ENCODE assay signal across 20 cellular contexts in the genomic region with DNA sequence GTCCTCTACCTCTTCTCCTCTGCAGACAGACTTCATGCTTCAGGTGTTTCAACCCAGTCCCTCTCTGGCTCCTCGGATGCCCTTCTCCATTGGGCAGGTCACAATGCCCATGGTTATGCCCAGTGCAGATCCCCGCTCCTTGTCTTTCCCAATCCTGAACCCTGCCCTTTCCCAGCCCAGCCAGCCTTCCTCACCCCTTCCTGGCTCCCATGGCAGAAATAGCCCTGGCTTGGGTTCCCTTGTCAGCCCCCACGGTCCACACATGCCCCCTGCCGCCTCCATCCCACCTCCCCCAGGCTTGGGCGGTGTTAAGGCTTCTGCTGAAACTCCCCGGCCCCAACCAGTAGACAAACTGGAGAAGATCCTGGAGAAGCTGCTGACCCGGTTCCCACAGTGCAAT. TPM values are rescaled to one million over a fixed set of nuclear protein-coding genes. Genes with fewer than 3 reads are reported as not detected.
DNase-seq lines count a peak whose midpoint lies in the region; ATAC-seq, FAIRE-seq and TF ChIP-seq lines count a peak whose summit lies in the region.
"Had no signal": no experiment of that assay in that cellular context is flagged by ENCODE, and none has a peak within 500 bp of the region (broad histone marks: within the 10 kb centered on the region; RNA-seq: fewer than 3 reads in every experiment).

No MANE protein-coding gene starts in this region.

- no peaks in the 10 kb centered on the region for H3K9me3 ChIP-seq in keratinocyte (ENCODE audit: control insufficient read depth, low read depth, low read length)
- H3K9me3 ChIP-seq: BLaER1 treated with 17β-estradiol and CSF1 and Interleukin-3, amounts not matched to agents 10 nM and 100 nM; Peyer's patch had no signal

- no peak overlapping the region for H3K4me3 ChIP-seq in keratinocyte (ENCODE audit: control insufficient read depth in 2 of 3, extremely low read depth in 1 of 3, insufficient read depth in 2 of 3, low read depth in 1 of 3, low read length in 3 of 3)
- H3K4me3 ChIP-seq: BLaER1 treated with 17β-estradiol and CSF1 and Interleukin-3, amounts not matched to agents 10 nM and 100 nM; coronary artery; Peyer's patch; skin epidermis had no signal

- DNase-seq in activated naive CD4-positive, alpha-beta T cell treated with anti-CD3 and anti-CD28 coated beads, Interleukin-2, amount 10 ng/mL, durations not matched to agents 7 days and 5 days = no peak
- no peak for DNase-seq in activated naive CD4-positive, alpha-beta T cell treated with anti-CD3 and anti-CD28 coated beads, Interleukin-2, amount 50 U/mL, for 16 hours
- DNase-seq in keratinocyte (ENCODE audit: low read depth, low spot score) (no peak), type B pancreatic cell (ENCODE audit: extremely low spot score, unreplicated experiment) (peak; percentile 63), putamen (ENCODE audit: low spot score) (no peak), D341Med (ENCODE audit: low spot score) (no peak)
- DNase-seq in activated naive CD4-positive, alpha-beta T cell treated with anti-CD3 and anti-CD28 coated beads for 36 hours = no peak
- DNase-seq: activated CD4-positive, alpha-beta T cell treated with anti-CD3 and anti-CD28 coated beads, Interleukin-2, amount 10 ng/mL, durations not matched to agents 24 days and 14 days; activated naive CD4-positive, alpha-beta T cell; H9; kidney; natural killer cell; Peyer's patch; posterior cingulate gyrus; stimulated activated CD4-positive, alpha-beta T cell treated with anti-CD3 and anti-CD28 coated beads, Interleukin-4, amount 100 ng/mL, for 1 hour had no signal

- no peak overlapping the region for H3K27ac ChIP-seq in keratinocyte (ENCODE audit: control insufficient read depth, insufficient read depth, low read length)
- H3K27ac ChIP-seq: BLaER1 treated with 17β-estradiol and CSF1 and Interleukin-3, amounts not matched to agents 10 nM and 100 nM; coronary artery; Peyer's patch had no signal

- peak overlapping the region; percentile 69 for H3K4me2 ChIP-seq in keratinocyte (ENCODE audit: control insufficient read depth, extremely low read depth, insufficient read depth, low read depth, low read length)
- H3K4me2 ChIP-seq: BLaER1 treated with 17β-estradiol and CSF1 and Interleukin-3, amounts not matched to agents 10 nM and 100 nM had no signal

- TF ChIP-seq CTCF in keratinocyte (optimal IDR thresholded peaks at IDR 0.05 in 1 of 3, IDR thresholded peaks at IDR 0.05 in 1 of 3, conservative IDR thresholded peaks at IDR 0.05 in 1 of 3; ENCODE audit: extremely low read depth in 1 of 3, insufficient read depth in 2 of 3, low read length in 3 of 3) = no peak
- no peak for TF ChIP-seq CTCF in type B pancreatic cell (conservative IDR thresholded peaks at IDR 0.05)

- no peak overlapping the region for H2AFZ ChIP-seq in keratinocyte (ENCODE audit: control insufficient read depth, low read length)

- intact Hi-C loops in activated naive CD4-positive, alpha-beta T cell treated with anti-CD3 and anti-CD28 coated beads for 36 hours (cut with micrococcal nuclease) = no loop called here

- H3K27me3 Mint-ChIP-seq in activated naive CD4-positive, alpha-beta T cell treated with anti-CD3 and anti-CD28 coated beads, Interleukin-2, amount 10 ng/mL, durations not matched to agents 7 days and 5 days = no peaks in the 10 kb centered on the region
- H3K27me3 Mint-ChIP-seq in activated T-helper 17 cell treated with anti-CD3 and anti-CD28 coated beads, Interleukin-2, amount 50 U/mL, for 72 hours = no peaks in the 10 kb centered on the region
- H3K27me3 Mint-ChIP-seq in type B pancreatic cell = no peaks in the 10 kb centered on the region
- no peaks in the 10 kb centered on the region for H3K27me3 Mint-ChIP-seq in activated naive CD4-positive, alpha-beta T cell treated with anti-CD3 and anti-CD28 coated beads for 36 hours (ENCODE audit: low read depth)
- H3K27me3 Mint-ChIP-seq: activated CD4-positive, alpha-beta T cell treated with anti-CD3 and anti-CD28 coated beads, Interleukin-2, amount 10 ng/mL, durations not matched to agents 24 days and 14 days had no signal

- peaks cover 39% of the 10 kb centered on the region for H3K36me3 Mint-ChIP-seq in activated naive CD4-positive, alpha-beta T cell treated with anti-CD3 and anti-CD28 coated beads, Interleukin-2, amount 10 ng/mL, durations not matched to agents 7 days and 5 days
- H3K36me3 Mint-ChIP-seq in activated T-helper 17 cell treated with anti-CD3 and anti-CD28 coated beads, Interleukin-2, amount 50 U/mL, for 72 hours (ENCODE audit: low read depth) = peaks cover 59% of the 10 kb centered on the region
- peaks cover 25% of the 10 kb centered on the region for H3K36me3 Mint-ChIP-seq in type B pancreatic cell
- H3K36me3 Mint-ChIP-seq in activated naive CD4-positive, alpha-beta T cell treated with anti-CD3 and anti-CD28 coated beads for 36 hours (ENCODE audit: low read depth) = peaks cover 21% of the 10 kb centered on the region

- CTCF ChIA-PET in activated naive CD4-positive, alpha-beta T cell treated with anti-CD3 and anti-CD28 coated beads, Interleukin-2, amount 10 ng/mL, durations not matched to agents 7 days and 5 days (lab: Charles Lee) = no interaction called here
- CTCF ChIA-PET in activated naive CD4-positive, alpha-beta T cell treated with anti-CD3 and anti-CD28 coated beads for 36 hours (lab: Charles Lee) = no interaction called here

- H3K27ac Mint-ChIP-seq in activated naive CD4-positive, alpha-beta T cell treated with anti-CD3 and anti-CD28 coated beads, Interleukin-2, amount 10 ng/mL, durations not matched to agents 7 days and 5 days = peak overlapping the region; percentile 43
- H3K27ac Mint-ChIP-seq in activated T-helper 17 cell treated with anti-CD3 and anti-CD28 coated beads, Interleukin-2, amount 50 U/mL, for 72 hours = peak overlapping the region; percentile 47
- no peak overlapping the region for H3K27ac Mint-ChIP-seq in type B pancreatic cell
- H3K27ac Mint-ChIP-seq in activated naive CD4-positive, alpha-beta T cell treated with anti-CD3 and anti-CD28 coated beads for 36 hours = no peak overlapping the region
- H3K27ac Mint-ChIP-seq: activated CD4-positive, alpha-beta T cell treated with anti-CD3 and anti-CD28 coated beads, Interleukin-2, amount 10 ng/mL, durations not matched to agents 24 days and 14 days; H9; natural killer cell had no signal

- peaks cover 5 to 10% of the 10 kb centered on the region in 2 experiments for H3K36me3 ChIP-seq in keratinocyte (ENCODE audit: control insufficient read depth in 2 of 2, extremely low read depth in 1 of 2, insufficient read depth in 2 of 2, low read length in 2 of 2)

- no peaks in the 10 kb centered on the region for H3K9me1 ChIP-seq in keratinocyte (ENCODE audit: control insufficient read depth, extremely low read depth, insufficient read depth, low read length)

- H3K4me3 Mint-ChIP-seq in activated naive CD4-positive, alpha-beta T cell treated with anti-CD3 and anti-CD28 coated beads, Interleukin-2, amount 10 ng/mL, durations not matched to agents 7 days and 5 days = no peak overlapping the region
- H3K4me3 Mint-ChIP-seq in activated T-helper 17 cell treated with anti-CD3 and anti-CD28 coated beads, Interleukin-2, amount 50 U/mL, for 72 hours = no peak overlapping the region
- H3K4me3 Mint-ChIP-seq in type B pancreatic cell = no peak overlapping the region
- no peak overlapping the region for H3K4me3 Mint-ChIP-seq in activated naive CD4-positive, alpha-beta T cell treated with anti-CD3 and anti-CD28 coated beads for 36 hours
- H3K4me3 Mint-ChIP-seq: activated CD4-positive, alpha-beta T cell treated with anti-CD3 and anti-CD28 coated beads, Interleukin-2, amount 10 ng/mL, durations not matched to agents 24 days and 14 days; H9; natural killer cell had no signal

- dilution Hi-C loops in keratinocyte (cut with MboI; ENCODE audit: extremely low pct_ligation_motif_present, low sequenced_read_pairs) = no loop called here

- ATAC-seq in activated T-helper 17 cell treated with anti-CD3 and anti-CD28 coated beads, Interleukin-2, amount 50 U/mL, for 72 hours (replicated peaks) = no peak
- ATAC-seq: natural killer cell had no signal

- no peaks in the 10 kb centered on the region for H3K79me2 ChIP-seq in keratinocyte (ENCODE audit: control insufficient read depth, insufficient read depth, low read length)

- no peak for FAIRE-seq in keratinocyte (lab: Jason Lieb, UNC)
- FAIRE-seq: GM12891, kidney had no signal

- H3K4me1 ChIP-seq in keratinocyte (ENCODE audit: control insufficient read depth, extremely low read depth, insufficient read depth, low read length) = peaks cover 17% of the 10 kb centered on the region
- H3K4me1 ChIP-seq: BLaER1 treated with 17β-estradiol and CSF1 and Interleukin-3, amounts not matched to agents 10 nM and 100 nM; Peyer's patch had no signal

- H4K20me1 ChIP-seq in keratinocyte (ENCODE audit: control insufficient read depth, extremely low read depth, insufficient read depth, low read length) = peaks cover 2% of the 10 kb centered on the region
- H4K20me1 ChIP-seq: BLaER1 treated with 17β-estradiol and CSF1 and Interleukin-3, amounts not matched to agents 10 nM and 100 nM had no signal

- H3K9ac ChIP-seq in keratinocyte (ENCODE audit: control insufficient read depth, extremely low read depth, insufficient read depth, low read length) = no peak overlapping the region
- H3K9ac ChIP-seq: BLaER1 treated with 17β-estradiol and CSF1 and Interleukin-3, amounts not matched to agents 10 nM and 100 nM had no signal

- no peaks in the 10 kb centered on the region for H3K9me3 Mint-ChIP-seq in activated naive CD4-positive, alpha-beta T cell treated with anti-CD3 and anti-CD28 coated beads, Interleukin-2, amount 10 ng/mL, durations not matched to agents 7 days and 5 days
- no peaks in the 10 kb centered on the region for H3K9me3 Mint-ChIP-seq in activated T-helper 17 cell treated with anti-CD3 and anti-CD28 coated beads, Interleukin-2, amount 50 U/mL, for 72 hours
- H3K9me3 Mint-ChIP-seq in type B pancreatic cell = no peaks in the 10 kb centered on the region
- H3K9me3 Mint-ChIP-seq in activated naive CD4-positive, alpha-beta T cell treated with anti-CD3 and anti-CD28 coated beads for 36 hours = no peaks in the 10 kb centered on the region
- H3K9me3 Mint-ChIP-seq: activated CD4-positive, alpha-beta T cell treated with anti-CD3 and anti-CD28 coated beads, Interleukin-2, amount 10 ng/mL, durations not matched to agents 24 days and 14 days; H9; natural killer cell had no signal

- peaks cover 22% of the 10 kb centered on the region for H3K4me1 Mint-ChIP-seq in activated naive CD4-positive, alpha-beta T cell treated with anti-CD3 and anti-CD28 coated beads, Interleukin-2, amount 10 ng/mL, durations not matched to agents 7 days and 5 days
- H3K4me1 Mint-ChIP-seq in activated T-helper 17 cell treated with anti-CD3 and anti-CD28 coated beads, Interleukin-2, amount 50 U/mL, for 72 hours = peaks cover 25% of the 10 kb centered on the region
- H3K4me1 Mint-ChIP-seq in type B pancreatic cell (ENCODE audit: unreplicated experiment) = no peaks in the 10 kb centered on the region
- H3K4me1 Mint-ChIP-seq in activated naive CD4-positive, alpha-beta T cell treated with anti-CD3 and anti-CD28 coated beads for 36 hours (ENCODE audit: low read depth) = peaks cover 3% of the 10 kb centered on the region
- H3K4me1 Mint-ChIP-seq: natural killer cell had no signal

- no peaks in the 10 kb centered on the region for H3K27me3 ChIP-seq in keratinocyte (ENCODE audit: control insufficient read depth, extremely low read depth, insufficient read depth, low read length)
- H3K27me3 ChIP-seq: BLaER1 treated with 17β-estradiol and CSF1 and Interleukin-3, amounts not matched to agents 10 nM and 100 nM; Peyer's patch had no signal

RNA-seq across cellular contexts. Expression of a gene that starts 9.3 kb away (rescaled TPM):
- 1 to 10 TPM; 3.5 to 7.5 TPM for total RNA-seq in activated T-helper 17 cell treated with anti-CD3 and anti-CD28 coated beads, Interleukin-2, amount 50 U/mL, for 72 hours
- polyA plus RNA-seq in keratinocyte = 2.2 to 3.6 TPM (median 2.3 TPM) in 3 replicates
- polyA plus RNA-seq in keratinocyte (2011; ENCODE audit: low read depth) = 0.50 TPM
- 2.2 and 3.3 TPM in 2 replicates for polyA plus RNA-seq in keratinocyte (2011; cell fraction: cytosol; rRNA removed)
- 9.0 and 10.7 TPM in 2 replicates for polyA plus RNA-seq in keratinocyte (2011; cell fraction: nucleus; rRNA removed)
- 1.6 and 3.8 TPM in 2 replicates for polyA plus RNA-seq in keratinocyte (2012; ENCODE audit: low replicate concordance)
- 5.3 to 7.6 TPM (median 7.5 TPM) in 3 replicates for polyA minus RNA-seq in keratinocyte
- polyA minus RNA-seq in keratinocyte (2011; cell fraction: cytosol; rRNA and poly(A)+ RNA removed) = 1.7 TPM
- polyA minus RNA-seq in keratinocyte (2011; cell fraction: nucleus; rRNA and poly(A)+ RNA removed) = 3.1 and 6.8 TPM in 2 replicates
- 5.9 and 12.8 TPM in 2 replicates for total RNA-seq in type B pancreatic cell (ENCODE audit: low replicate concordance)
- total RNA-seq in activated naive CD4-positive, alpha-beta T cell treated with anti-CD3 and anti-CD28 coated beads for 36 hours = 1 to 10 TPM; 2.8 to 3.0 TPM

RNA-seq across cellular contexts. Expression of a gene that starts 34.2 kb away (rescaled TPM):
- under 1 TPM; 0.16 to 0.17 TPM for total RNA-seq in activated T-helper 17 cell treated with anti-CD3 and anti-CD28 coated beads, Interleukin-2, amount 50 U/mL, for 72 hours
- polyA plus RNA-seq in keratinocyte = 7.4 to 15.1 TPM (median 8.5 TPM) in 3 replicates
- polyA plus RNA-seq in keratinocyte (2011; ENCODE audit: low read depth) = 5.8 TPM
- polyA plus RNA-seq in keratinocyte (2011; cell fraction: cytosol; rRNA removed) = 9.1 and 11.1 TPM in 2 replicates
- polyA plus RNA-seq in keratinocyte (2011; cell fraction: nucleus; rRNA removed) = 14.8 and 18.0 TPM in 2 replicates
- 10.1 and 12.2 TPM in 2 replicates for polyA plus RNA-seq in keratinocyte (2012; ENCODE audit: low replicate concordance)
- 26.7 to 55.4 TPM (median 27.6 TPM) in 3 replicates for polyA minus RNA-seq in keratinocyte
- 9.0 TPM for polyA minus RNA-seq in keratinocyte (2011; cell fraction: cytosol; rRNA and poly(A)+ RNA removed)
- 7.0 and 12.9 TPM in 2 replicates for polyA minus RNA-seq in keratinocyte (2011; cell fraction: nucleus; rRNA and poly(A)+ RNA removed)
- 26.2 and 37.4 TPM in 2 replicates for total RNA-seq in type B pancreatic cell (ENCODE audit: low replicate concordance)
- total RNA-seq in activated naive CD4-positive, alpha-beta T cell treated with anti-CD3 and anti-CD28 coated beads for 36 hours = under 1 TPM; 0.62 TPM

RNA-seq across cellular contexts. Expression of a gene that starts 45.8 kb away (rescaled TPM):
- 10 to 100 TPM; 28.6 to 31.0 TPM for total RNA-seq in activated T-helper 17 cell treated with anti-CD3 and anti-CD28 coated beads, Interleukin-2, amount 50 U/mL, for 72 hours
- polyA plus RNA-seq in keratinocyte = 14.9 to 16.6 TPM (median 15.1 TPM) in 3 replicates
- polyA plus RNA-seq in keratinocyte (2011; ENCODE audit: low read depth) = 13.7 TPM
- polyA plus RNA-seq in keratinocyte (2011; cell fraction: cytosol; rRNA removed) = 7.7 and 9.6 TPM in 2 replicates
- 53.5 and 66.3 TPM in 2 replicates for polyA plus RNA-seq in keratinocyte (2011; cell fraction: nucleus; rRNA removed)
- 16.9 and 18.3 TPM in 2 replicates for polyA plus RNA-seq in keratinocyte (2012; ENCODE audit: low replicate concordance)
- 18.2 to 30.3 TPM (median 24.9 TPM) in 3 replicates for polyA minus RNA-seq in keratinocyte
- 11.7 TPM for polyA minus RNA-seq in keratinocyte (2011; cell fraction: cytosol; rRNA and poly(A)+ RNA removed)
- polyA minus RNA-seq in keratinocyte (2011; cell fraction: nucleus; rRNA and poly(A)+ RNA removed) = 20.0 and 32.3 TPM in 2 replicates
- total RNA-seq in type B pancreatic cell (ENCODE audit: low replicate concordance) = 28.0 and 42.1 TPM in 2 replicates
- 10 to 100 TPM; 23.9 to 24.6 TPM for total RNA-seq in activated naive CD4-positive, alpha-beta T cell treated with anti-CD3 and anti-CD28 coated beads for 36 hours

RNA-seq across cellular contexts. Expression of a gene that starts 49.4 kb away (rescaled TPM):
- 10 to 100 TPM; 15.3 to 18.6 TPM for total RNA-seq in activated T-helper 17 cell treated with anti-CD3 and anti-CD28 coated beads, Interleukin-2, amount 50 U/mL, for 72 hours
- 8.1 to 11.8 TPM (median 11.3 TPM) in 3 replicates for polyA plus RNA-seq in keratinocyte
- polyA plus RNA-seq in keratinocyte (2011; ENCODE audit: low read depth) = 25.3 TPM
- polyA plus RNA-seq in keratinocyte (2011; cell fraction: cytosol; rRNA removed) = 10.0 and 10.2 TPM in 2 replicates
- polyA plus RNA-seq in keratinocyte (2011; cell fraction: nucleus; rRNA removed) = 16.0 and 16.9 TPM in 2 replicates
- polyA plus RNA-seq in keratinocyte (2012; ENCODE audit: low replicate concordance) = 8.7 and 8.8 TPM in 2 replicates
- 19.0 to 33.1 TPM (median 21.6 TPM) in 3 replicates for polyA minus RNA-seq in keratinocyte
- 9.0 TPM for polyA minus RNA-seq in keratinocyte (2011; cell fraction: cytosol; rRNA and poly(A)+ RNA removed)
- 11.7 and 14.7 TPM in 2 replicates for polyA minus RNA-seq in keratinocyte (2011; cell fraction: nucleus; rRNA and poly(A)+ RNA removed)
- 29.0 and 34.7 TPM in 2 replicates for total RNA-seq in type B pancreatic cell (ENCODE audit: low replicate concordance)
- 10 to 100 TPM; 14.0 to 14.4 TPM for total RNA-seq in activated naive CD4-positive, alpha-beta T cell treated with anti-CD3 and anti-CD28 coated beads for 36 hours

RNA-seq across cellular contexts. Expression of a gene that starts 50.0 kb away (rescaled TPM):
- total RNA-seq in activated T-helper 17 cell treated with anti-CD3 and anti-CD28 coated beads, Interleukin-2, amount 50 U/mL, for 72 hours = 100 to 1,000 TPM; 101 to 106 TPM
- polyA plus RNA-seq in keratinocyte = 32.9 to 48.6 TPM (median 35.4 TPM) in 3 replicates
- polyA plus RNA-seq in keratinocyte (2011; ENCODE audit: low read depth) = 15.4 TPM
- 21.9 and 32.8 TPM in 2 replicates for polyA plus RNA-seq in keratinocyte (2011; cell fraction: cytosol; rRNA removed)
- polyA plus RNA-seq in keratinocyte (2011; cell fraction: nucleus; rRNA removed) = 113 and 135 TPM in 2 replicates
- polyA plus RNA-seq in keratinocyte (2012; ENCODE audit: low replicate concordance) = 23.6 and 36.6 TPM in 2 replicates
- polyA minus RNA-seq in keratinocyte = 54.1 to 67.0 TPM (median 58.0 TPM) in 3 replicates
- polyA minus RNA-seq in keratinocyte (2011; cell fraction: cytosol; rRNA and poly(A)+ RNA removed) = 55.1 TPM
- 59.5 and 89.2 TPM in 2 replicates for polyA minus RNA-seq in keratinocyte (2011; cell fraction: nucleus; rRNA and poly(A)+ RNA removed)
- 54.6 and 61.1 TPM in 2 replicates for total RNA-seq in type B pancreatic cell (ENCODE audit: low replicate concordance)
- 10 to 100 TPM; 97.6 to 97.9 TPM for total RNA-seq in activated naive CD4-positive, alpha-beta T cell treated with anti-CD3 and anti-CD28 coated beads for 36 hours

Comparison
In these comparisons a context has a peak if more than half of its experiments do, and no peak if none do; other contexts are left out.
1. H3K27ac Mint-ChIP-seq: peak in activated naive CD4-positive, alpha-beta T cell treated with anti-CD3 and anti-CD28 coated beads, Interleukin-2, amount 10 ng/mL, durations not matched to agents 7 days and 5 days (single experiment) and activated T-helper 17 cell treated with anti-CD3 and anti-CD28 coated beads, Interleukin-2, amount 50 U/mL, for 72 hours (single experiment); none in type B pancreatic cell (single experiment) and activated naive CD4-positive, alpha-beta T cell treated with anti-CD3 and anti-CD28 coated beads for 36 hours (single experiment).
2. RNA of a gene that starts 34.2 kb away (total RNA-seq): 26.2 to 37.4 TPM in type B pancreatic cell; 0.62 TPM in activated naive CD4-positive, alpha-beta T cell treated with anti-CD3 and anti-CD28 coated beads for 36 hours and 0.16 to 0.17 TPM in activated T-helper 17 cell treated with anti-CD3 and anti-CD28 coated beads, Interleukin-2, amount 50 U/mL, for 72 hours; every median in the first group is over 10 times any median in the second.